Comparison of ENCODE assay signal across 16 cellular contexts in genomic region chr10:46552526-46553237, GRCh38. TPM values are rescaled to one million over a fixed set of nuclear protein-coding genes. Genes with fewer than 3 reads are reported as not detected.
DNase-seq lines count a peak whose midpoint lies in the region; ATAC-seq and TF ChIP-seq lines count a peak whose summit lies in the region.
"Had no signal": no experiment of that assay in that cellular context is flagged by ENCODE, and none has a peak within 500 bp of the region (broad histone marks: within the 10 kb centered on the region; RNA-seq: fewer than 3 reads in every experiment).

No MANE protein-coding gene starts in this region.

- no peak for TF ChIP-seq POLR2A in stomach (IDR thresholded peaks at IDR 0.05)

- 83 to 86% (median 84%) methylated on average over 10 of the region's 10 CpGs for WGBS in stomach, 5 donors

- no peaks in the 10 kb centered on the region for H3K9me3 Mint-ChIP-seq in activated naive CD4-positive, alpha-beta T cell treated with anti-CD3 and anti-CD28 coated beads, Interleukin-2, amount 10 ng/mL, durations not matched to agents 7 days and 5 days
- H3K9me3 Mint-ChIP-seq in activated naive CD4-positive, alpha-beta T cell treated with anti-CD3 and anti-CD28 coated beads for 36 hours = no peaks in the 10 kb centered on the region
- no peaks in the 10 kb centered on the region for H3K9me3 Mint-ChIP-seq in immature natural killer cell
- H3K9me3 Mint-ChIP-seq: dendritic cell treated with granulocyte-macrophage colony-stimulating factor and Interleukin-4, amounts not matched to agents 40 ng/mL and 50 ng/mL, for 4 days; stimulated activated naive CD8-positive, alpha-beta T cell treated with anti-CD3 and anti-CD28 coated beads, Interleukin-15, Interleukin-2, amounts not matched to agents 100 ng/mL and 50 ng/mL, for 24 hours had no signal

- CTCF ChIA-PET in activated naive CD4-positive, alpha-beta T cell treated with anti-CD3 and anti-CD28 coated beads, Interleukin-2, amount 10 ng/mL, durations not matched to agents 7 days and 5 days (lab: Charles Lee) = interaction anchor here (0.8 kb wide), 1 partner anchor 9 kb away, joined by 3 read pairs; no protein-coding TSS in a partner anchor
- CTCF ChIA-PET in activated naive CD4-positive, alpha-beta T cell treated with anti-CD3 and anti-CD28 coated beads for 36 hours (lab: Charles Lee) = interaction anchor here (1.0 kb wide), 1 partner anchor 12 kb away, joined by 4 read pairs; no protein-coding TSS in a partner anchor

- no peak overlapping the region for H3K27ac ChIP-seq in stomach

- H3K4me1 Mint-ChIP-seq in activated naive CD4-positive, alpha-beta T cell treated with anti-CD3 and anti-CD28 coated beads, Interleukin-2, amount 10 ng/mL, durations not matched to agents 7 days and 5 days = peaks cover 3% of the 10 kb centered on the region
- H3K4me1 Mint-ChIP-seq in activated naive CD4-positive, alpha-beta T cell treated with anti-CD3 and anti-CD28 coated beads for 36 hours (ENCODE audit: low read depth) = peaks cover 8% of the 10 kb centered on the region
- peaks cover 0 to 2% of the 10 kb centered on the region in 2 donors for H3K4me1 Mint-ChIP-seq in immature natural killer cell

- H3K4me3 ChIP-seq in stomach = no peak overlapping the region

- intact Hi-C loops in activated naive CD4-positive, alpha-beta T cell treated with anti-CD3 and anti-CD28 coated beads for 36 hours (cut with micrococcal nuclease) = no loop called here
- intact Hi-C loops in stomach (cut with DNase I; ENCODE audit: low total_unique reads) = no loop called here

- peaks cover 4 to 40% (median 31%) of the 10 kb centered on the region in 3 donors for H3K27me3 ChIP-seq in stomach

- H3K27ac Mint-ChIP-seq in activated naive CD4-positive, alpha-beta T cell treated with anti-CD3 and anti-CD28 coated beads, Interleukin-2, amount 10 ng/mL, durations not matched to agents 7 days and 5 days = no peak overlapping the region
- H3K27ac Mint-ChIP-seq in activated naive CD4-positive, alpha-beta T cell treated with anti-CD3 and anti-CD28 coated beads for 36 hours = no peak overlapping the region
- H3K27ac Mint-ChIP-seq in immature natural killer cell = no peak overlapping the region
- H3K27ac Mint-ChIP-seq: dendritic cell treated with granulocyte-macrophage colony-stimulating factor and Interleukin-4, amounts not matched to agents 40 ng/mL and 50 ng/mL, for 4 days; stimulated activated naive CD8-positive, alpha-beta T cell treated with anti-CD3 and anti-CD28 coated beads, Interleukin-15, Interleukin-2, amounts not matched to agents 100 ng/mL and 50 ng/mL, for 24 hours had no signal

- TF ChIP-seq CTCF in stomach (IDR thresholded peaks at IDR 0.05) = no peak

- no peaks in the 10 kb centered on the region for H3K9me3 ChIP-seq in stomach
- H3K9me3 ChIP-seq: BE2C had no signal

- no peaks in the 10 kb centered on the region for H3K36me3 Mint-ChIP-seq in activated naive CD4-positive, alpha-beta T cell treated with anti-CD3 and anti-CD28 coated beads, Interleukin-2, amount 10 ng/mL, durations not matched to agents 7 days and 5 days
- no peaks in the 10 kb centered on the region for H3K36me3 Mint-ChIP-seq in activated naive CD4-positive, alpha-beta T cell treated with anti-CD3 and anti-CD28 coated beads for 36 hours (ENCODE audit: low read depth)
- no peaks in the 10 kb centered on the region for H3K36me3 Mint-ChIP-seq in immature natural killer cell

- peak; percentile 18 for DNase-seq in activated naive CD4-positive, alpha-beta T cell treated with anti-CD3 and anti-CD28 coated beads, Interleukin-2, amount 10 ng/mL, durations not matched to agents 7 days and 5 days
- no peak for DNase-seq in activated naive CD4-positive, alpha-beta T cell treated with anti-CD3 and anti-CD28 coated beads for 36 hours
- DNase-seq in NCI-H69 (lab: John Stamatoyannopoulos, UW) (peak; percentile 39), left kidney (ENCODE audit: low read depth, low spot score) (peak; percentile 51), stomach (peak; percentile 24), kidney tubule cell (ENCODE audit: low spot score) (no peak), immature natural killer cell (no peak)
- DNase-seq: Kasumi-1, NCI-H2171 had no signal

- TF ChIP-seq EP300 in stomach (IDR thresholded peaks at IDR 0.05) = no peak

- H3K4me1 ChIP-seq in stomach = peaks cover 16 to 46% (median 35%) of the 10 kb centered on the region in 4 donors
- H3K4me1 ChIP-seq: BE2C had no signal

- ATAC-seq in GM21423 (IDR thresholded peaks at IDR 0.05; ENCODE audit: unreplicated experiment) = no peak

- H3K36me3 ChIP-seq in stomach = peaks cover 0 to 22% (median 19%) of the 10 kb centered on the region in 4 donors
- H3K36me3 ChIP-seq: BE2C had no signal

- H3K4me3 Mint-ChIP-seq in activated naive CD4-positive, alpha-beta T cell treated with anti-CD3 and anti-CD28 coated beads, Interleukin-2, amount 10 ng/mL, durations not matched to agents 7 days and 5 days = no peak overlapping the region
- H3K4me3 Mint-ChIP-seq in activated naive CD4-positive, alpha-beta T cell treated with anti-CD3 and anti-CD28 coated beads for 36 hours = no peak overlapping the region
- H3K4me3 Mint-ChIP-seq in immature natural killer cell = no peak overlapping the region
- H3K4me3 Mint-ChIP-seq: dendritic cell treated with granulocyte-macrophage colony-stimulating factor and Interleukin-4, amounts not matched to agents 40 ng/mL and 50 ng/mL, for 4 days; stimulated activated naive CD8-positive, alpha-beta T cell treated with anti-CD3 and anti-CD28 coated beads, Interleukin-15, Interleukin-2, amounts not matched to agents 100 ng/mL and 50 ng/mL, for 24 hours had no signal

- H3K27me3 Mint-ChIP-seq in activated naive CD4-positive, alpha-beta T cell treated with anti-CD3 and anti-CD28 coated beads, Interleukin-2, amount 10 ng/mL, durations not matched to agents 7 days and 5 days = peaks cover 7% of the 10 kb centered on the region
- peaks cover 6% of the 10 kb centered on the region for H3K27me3 Mint-ChIP-seq in activated naive CD4-positive, alpha-beta T cell treated with anti-CD3 and anti-CD28 coated beads for 36 hours (ENCODE audit: low read depth)
- peaks cover 1 to 2% (median 2%) of the 10 kb centered on the region in 3 donors for H3K27me3 Mint-ChIP-seq in immature natural killer cell (ENCODE audit: low read depth in 3 of 3)

RNA-seq across cellular contexts. Expression of gene GPRIN2, which starts 3.8 kb away (rescaled TPM):
- total RNA-seq in activated naive CD4-positive, alpha-beta T cell treated with anti-CD3 and anti-CD28 coated beads for 36 hours = not detected
- total RNA-seq in stomach = 10 to 100 TPM in 4 of 5 donors, 1 to 10 TPM in 1; 3.5 to 27.8 (median 15.2) TPM
- 10 to 100 TPM in 1 of 3 donors, 1 to 10 TPM in 2; 5.0 to 10.8 (median 5.0) TPM for polyA plus RNA-seq in stomach
- polyA plus RNA-seq in immature natural killer cell = not detected
- total RNA-seq: fibroblast of lung; mononuclear cell; T-helper 1 cell treated with Interleukin-12 subunit alpha and Interleukin-12 subunit beta and Interleukin-4 antibody, amounts not matched to agents 30 ng/mL and 1 ng/mL, for 36 hours had no signal
- polyA plus RNA-seq: fibroblast of lung had no signal

RNA-seq across cellular contexts. Expression of gene SYT15, which starts 26.2 kb away (rescaled TPM):
- under 1 TPM; 0.30 to 0.43 TPM for total RNA-seq in activated naive CD4-positive, alpha-beta T cell treated with anti-CD3 and anti-CD28 coated beads for 36 hours
- 10 to 100 TPM in 1 of 5 donors, 1 to 10 TPM in 1, under 1 TPM in 1, not detected in 2; 0.29 to 85.8 (median 2.9) TPM for total RNA-seq in stomach
- under 1 TPM; 0.12 to 0.95 (median 0.92) TPM for polyA plus RNA-seq in stomach
- under 1 TPM in 2 of 3 donors, not detected in 1; 0.06 to 0.07 TPM for polyA plus RNA-seq in immature natural killer cell

Comparison
In these comparisons a context has a peak if more than half of its experiments do, and no peak if none do; other contexts are left out.
1. DNase-seq: peak in activated naive CD4-positive, alpha-beta T cell treated with anti-CD3 and anti-CD28 coated beads, Interleukin-2, amount 10 ng/mL, durations not matched to agents 7 days and 5 days (single experiment), NCI-H69 (single experiment), left kidney (single experiment) and stomach (single experiment); none in activated naive CD4-positive, alpha-beta T cell treated with anti-CD3 and anti-CD28 coated beads for 36 hours (single experiment), kidney tubule cell (single experiment) and immature natural killer cell (0 of 3).
2. RNA of gene GPRIN2, which starts 3.8 kb away (total RNA-seq): 3.5 to 27.8 TPM in stomach; not detected in activated naive CD4-positive, alpha-beta T cell treated with anti-CD3 and anti-CD28 coated beads for 36 hours; every median in the first group is over 4 times any median in the second.